Comparison of ENCODE assay signal across 1 cellular context in the genomic region with DNA sequence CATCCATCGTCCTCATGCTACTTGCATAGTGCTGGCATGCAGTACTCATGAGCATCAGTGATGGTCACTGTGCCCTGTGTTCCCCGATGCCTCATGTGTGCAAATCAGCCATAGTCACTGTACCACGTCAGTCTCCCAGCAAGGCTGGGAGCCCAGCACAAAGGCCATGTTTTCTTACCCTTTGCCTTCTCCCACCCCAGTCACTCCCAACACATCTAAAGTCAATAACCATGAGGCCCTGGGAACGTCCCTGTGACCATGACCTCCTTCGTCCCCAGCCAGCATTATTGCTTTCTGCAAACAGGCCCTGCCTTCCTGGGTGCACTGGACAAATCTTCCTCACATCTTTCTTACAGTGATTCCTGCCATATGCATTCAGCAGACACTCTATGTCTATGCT.
TF ChIP-seq lines count a peak whose summit lies in the region.

No MANE protein-coding gene starts in this region.

TF ChIP-seq in HepG2, 621 proteins besides CTCF, POLR2A, EP300 and RAD21 (continued from another document and continues in another):
- TF ChIP-seq SMAD9 (CRISPR knock-in tag; IDR thresholded peaks at IDR 0.05): no peak
- TF ChIP-seq GTF3A (CRISPR knock-in tag; conservative IDR thresholded peaks at IDR 0.05): no peak
- TF ChIP-seq, protein P1, sequence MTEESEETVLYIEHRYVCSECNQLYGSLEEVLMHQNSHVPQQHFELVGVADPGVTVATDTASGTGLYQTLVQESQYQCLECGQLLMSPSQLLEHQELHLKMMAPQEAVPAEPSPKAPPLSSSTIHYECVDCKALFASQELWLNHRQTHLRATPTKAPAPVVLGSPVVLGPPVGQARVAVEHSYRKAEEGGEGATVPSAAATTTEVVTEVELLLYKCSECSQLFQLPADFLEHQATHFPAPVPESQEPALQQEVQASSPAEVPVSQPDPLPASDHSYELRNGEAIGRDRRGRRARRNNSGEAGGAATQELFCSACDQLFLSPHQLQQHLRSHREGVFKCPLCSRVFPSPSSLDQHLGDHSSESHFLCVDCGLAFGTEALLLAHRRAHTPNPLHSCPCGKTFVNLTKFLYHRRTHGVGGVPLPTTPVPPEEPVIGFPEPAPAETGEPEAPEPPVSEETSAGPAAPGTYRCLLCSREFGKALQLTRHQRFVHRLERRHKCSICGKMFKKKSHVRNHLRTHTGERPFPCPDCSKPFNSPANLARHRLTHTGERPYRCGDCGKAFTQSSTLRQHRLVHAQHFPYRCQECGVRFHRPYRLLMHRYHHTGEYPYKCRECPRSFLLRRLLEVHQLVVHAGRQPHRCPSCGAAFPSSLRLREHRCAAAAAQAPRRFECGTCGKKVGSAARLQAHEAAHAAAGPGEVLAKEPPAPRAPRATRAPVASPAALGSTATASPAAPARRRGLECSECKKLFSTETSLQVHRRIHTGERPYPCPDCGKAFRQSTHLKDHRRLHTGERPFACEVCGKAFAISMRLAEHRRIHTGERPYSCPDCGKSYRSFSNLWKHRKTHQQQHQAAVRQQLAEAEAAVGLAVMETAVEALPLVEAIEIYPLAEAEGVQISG (CRISPR knock-in tag; IDR thresholded peaks at IDR 0.05): peak; percentile 61
- TF ChIP-seq PITX1 (CRISPR knock-in tag; IDR thresholded peaks at IDR 0.05): 0 out of 2 replicates have a peak, but pooled peaks have one; percentile 21
- no peak for TF ChIP-seq HIVEP1 (CRISPR knock-in tag; IDR thresholded peaks at IDR 0.05)
- TF ChIP-seq THYN1 (CRISPR knock-in tag; IDR thresholded peaks at IDR 0.05; ENCODE audit: borderline replicate concordance, low read depth): no peak
- no peak for TF ChIP-seq NONO (IDR thresholded peaks at IDR 0.05)
- TF ChIP-seq NONO (CRISPR knock-in tag; conservative IDR thresholded peaks at IDR 0.05): peak; percentile 49; the same call in 1 of the 2 replicates
- TF ChIP-seq, protein P2, sequence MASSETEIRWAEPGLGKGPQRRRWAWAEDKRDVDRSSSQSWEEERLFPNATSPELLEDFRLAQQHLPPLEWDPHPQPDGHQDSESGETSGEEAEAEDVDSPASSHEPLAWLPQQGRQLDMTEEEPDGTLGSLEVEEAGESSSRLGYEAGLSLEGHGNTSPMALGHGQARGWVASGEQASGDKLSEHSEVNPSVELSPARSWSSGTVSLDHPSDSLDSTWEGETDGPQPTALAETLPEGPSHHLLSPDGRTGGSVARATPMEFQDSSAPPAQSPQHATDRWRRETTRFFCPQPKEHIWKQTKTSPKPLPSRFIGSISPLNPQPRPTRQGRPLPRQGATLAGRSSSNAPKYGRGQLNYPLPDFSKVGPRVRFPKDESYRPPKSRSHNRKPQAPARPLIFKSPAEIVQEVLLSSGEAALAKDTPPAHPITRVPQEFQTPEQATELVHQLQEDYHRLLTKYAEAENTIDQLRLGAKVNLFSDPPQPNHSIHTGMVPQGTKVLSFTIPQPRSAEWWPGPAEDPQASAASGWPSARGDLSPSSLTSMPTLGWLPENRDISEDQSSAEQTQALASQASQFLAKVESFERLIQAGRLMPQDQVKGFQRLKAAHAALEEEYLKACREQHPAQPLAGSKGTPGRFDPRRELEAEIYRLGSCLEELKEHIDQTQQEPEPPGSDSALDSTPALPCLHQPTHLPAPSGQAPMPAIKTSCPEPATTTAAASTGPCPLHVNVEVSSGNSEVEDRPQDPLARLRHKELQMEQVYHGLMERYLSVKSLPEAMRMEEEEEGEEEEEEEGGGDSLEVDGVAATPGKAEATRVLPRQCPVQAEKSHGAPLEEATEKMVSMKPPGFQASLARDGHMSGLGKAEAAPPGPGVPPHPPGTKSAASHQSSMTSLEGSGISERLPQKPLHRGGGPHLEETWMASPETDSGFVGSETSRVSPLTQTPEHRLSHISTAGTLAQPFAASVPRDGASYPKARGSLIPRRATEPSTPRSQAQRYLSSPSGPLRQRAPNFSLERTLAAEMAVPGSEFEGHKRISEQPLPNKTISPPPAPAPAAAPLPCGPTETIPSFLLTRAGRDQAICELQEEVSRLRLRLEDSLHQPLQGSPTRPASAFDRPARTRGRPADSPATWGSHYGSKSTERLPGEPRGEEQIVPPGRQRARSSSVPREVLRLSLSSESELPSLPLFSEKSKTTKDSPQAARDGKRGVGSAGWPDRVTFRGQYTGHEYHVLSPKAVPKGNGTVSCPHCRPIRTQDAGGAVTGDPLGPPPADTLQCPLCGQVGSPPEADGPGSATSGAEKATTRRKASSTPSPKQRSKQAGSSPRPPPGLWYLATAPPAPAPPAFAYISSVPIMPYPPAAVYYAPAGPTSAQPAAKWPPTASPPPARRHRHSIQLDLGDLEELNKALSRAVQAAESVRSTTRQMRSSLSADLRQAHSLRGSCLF (CRISPR knock-in tag; IDR thresholded peaks at IDR 0.05; ENCODE audit: borderline replicate concordance): no peak
- no peak for TF ChIP-seq RFX5 (IDR thresholded peaks at IDR 0.05; ENCODE audit: low read depth, low read length)
- TF ChIP-seq, protein P3, sequence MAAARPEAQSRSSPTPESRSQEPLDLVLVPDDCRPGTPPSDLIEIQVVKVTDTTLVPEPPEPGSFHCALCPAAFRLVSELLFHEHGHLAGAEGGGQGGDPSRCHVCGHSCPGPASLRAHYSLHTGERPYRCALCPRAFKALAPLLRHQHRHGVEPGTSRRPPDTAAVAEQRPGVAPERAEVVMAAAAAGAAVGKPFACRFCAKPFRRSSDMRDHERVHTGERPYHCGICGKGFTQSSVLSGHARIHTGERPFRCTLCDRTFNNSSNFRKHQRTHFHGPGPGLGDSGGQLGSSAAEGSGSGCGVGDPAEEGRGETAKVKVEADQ (CRISPR knock-in tag; IDR thresholded peaks at IDR 0.05; ENCODE audit: borderline replicate concordance): no peak
- TF ChIP-seq, protein P4, sequence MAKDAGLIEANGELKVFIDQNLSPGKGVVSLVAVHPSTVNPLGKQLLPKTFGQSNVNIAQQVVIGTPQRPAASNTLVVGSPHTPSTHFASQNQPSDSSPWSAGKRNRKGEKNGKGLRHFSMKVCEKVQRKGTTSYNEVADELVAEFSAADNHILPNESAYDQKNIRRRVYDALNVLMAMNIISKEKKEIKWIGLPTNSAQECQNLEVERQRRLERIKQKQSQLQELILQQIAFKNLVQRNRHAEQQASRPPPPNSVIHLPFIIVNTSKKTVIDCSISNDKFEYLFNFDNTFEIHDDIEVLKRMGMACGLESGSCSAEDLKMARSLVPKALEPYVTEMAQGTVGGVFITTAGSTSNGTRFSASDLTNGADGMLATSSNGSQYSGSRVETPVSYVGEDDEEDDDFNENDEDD (CRISPR knock-in tag; IDR thresholded peaks at IDR 0.05; ENCODE audit: borderline replicate concordance): no peak
- no peak for TF ChIP-seq ZNF777 (CRISPR knock-in tag; IDR thresholded peaks at IDR 0.05)
- peak; percentile 81; the same call in 1 of the 2 replicates for TF ChIP-seq FOXO1 (CRISPR knock-in tag; IDR thresholded peaks at IDR 0.05)
- peak; percentile 17 for TF ChIP-seq YY1 (IDR thresholded peaks at IDR 0.05; ENCODE audit: insufficient read depth, insufficient replicate concordance, low read depth, low read length)
- TF ChIP-seq ZNF329 (CRISPR knock-in tag; IDR thresholded peaks at IDR 0.05; ENCODE audit: low read depth): no peak
- 0 out of 2 replicates have a peak, but pooled peaks have one; percentile 62 for TF ChIP-seq FOXJ3 (CRISPR knock-in tag; IDR thresholded peaks at IDR 0.05; ENCODE audit: borderline replicate concordance)
- TF ChIP-seq, protein P5, sequence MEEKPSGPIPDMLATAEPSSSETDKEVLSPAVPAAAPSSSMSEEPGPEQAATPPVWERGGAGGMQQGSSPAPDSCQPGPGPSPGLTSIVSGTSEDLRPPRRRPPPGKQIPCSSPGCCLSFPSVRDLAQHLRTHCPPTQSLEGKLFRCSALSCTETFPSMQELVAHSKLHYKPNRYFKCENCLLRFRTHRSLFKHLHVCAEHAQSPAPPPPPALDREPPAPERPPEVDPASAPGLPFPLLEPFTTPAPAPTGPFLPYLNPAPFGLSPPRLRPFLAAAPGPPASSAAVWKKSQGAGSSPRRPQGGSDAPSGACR (CRISPR knock-in tag; IDR thresholded peaks at IDR 0.05): no peak
- peak; percentile 87 for TF ChIP-seq NR2F2 (IDR thresholded peaks at IDR 0.05; ENCODE audit: borderline replicate concordance, low read depth)
- TF ChIP-seq PAWR (CRISPR knock-in tag; IDR thresholded peaks at IDR 0.05; ENCODE audit: borderline replicate concordance): no peak
- no peak for TF ChIP-seq ZNF251 (CRISPR knock-in tag; IDR thresholded peaks at IDR 0.05)
- TF ChIP-seq, protein P6, sequence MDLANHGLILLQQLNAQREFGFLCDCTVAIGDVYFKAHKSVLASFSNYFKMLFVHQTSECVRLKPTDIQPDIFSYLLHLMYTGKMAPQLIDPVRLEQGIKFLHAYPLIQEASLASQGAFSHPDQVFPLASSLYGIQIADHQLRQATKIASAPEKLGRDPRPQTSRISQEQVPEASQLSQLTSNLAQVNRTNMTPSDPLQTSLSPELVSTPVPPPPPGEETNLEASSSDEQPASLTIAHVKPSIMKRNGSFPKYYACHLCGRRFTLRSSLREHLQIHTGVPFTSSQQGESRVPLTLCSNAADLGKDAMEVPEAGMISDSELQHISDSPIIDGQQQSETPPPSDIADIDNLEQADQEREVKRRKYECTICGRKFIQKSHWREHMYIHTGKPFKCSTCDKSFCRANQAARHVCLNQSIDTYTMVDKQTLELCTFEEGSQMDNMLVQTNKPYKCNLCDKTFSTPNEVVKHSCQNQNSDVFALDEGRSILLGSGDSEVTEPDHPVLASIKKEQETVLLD (CRISPR knock-in tag; IDR thresholded peaks at IDR 0.05; ENCODE audit: low read depth): no peak
- TF ChIP-seq ZKSCAN1 (IDR thresholded peaks at IDR 0.05; ENCODE audit: low read length): no peak
- TF ChIP-seq ZNF337 (CRISPR knock-in tag; IDR thresholded peaks at IDR 0.05; ENCODE audit: borderline replicate concordance, low read depth): no peak
- TF ChIP-seq DNMT1 (CRISPR knock-in tag; IDR thresholded peaks at IDR 0.05): no peak
- TF ChIP-seq TCF7 (IDR thresholded peaks at IDR 0.05; ENCODE audit: low read depth): no peak
- TF ChIP-seq ZNF282 (IDR thresholded peaks at IDR 0.05; ENCODE audit: partially characterized antibody): no peak
- TF ChIP-seq PHB2 (IDR thresholded peaks at IDR 0.05; ENCODE audit: partially characterized antibody): no peak
- 0 out of 2 replicates have a peak, but pooled peaks have one; percentile 50 for TF ChIP-seq MEIS1 (CRISPR knock-in tag; IDR thresholded peaks at IDR 0.05; ENCODE audit: borderline replicate concordance)
- TF ChIP-seq, protein P7, sequence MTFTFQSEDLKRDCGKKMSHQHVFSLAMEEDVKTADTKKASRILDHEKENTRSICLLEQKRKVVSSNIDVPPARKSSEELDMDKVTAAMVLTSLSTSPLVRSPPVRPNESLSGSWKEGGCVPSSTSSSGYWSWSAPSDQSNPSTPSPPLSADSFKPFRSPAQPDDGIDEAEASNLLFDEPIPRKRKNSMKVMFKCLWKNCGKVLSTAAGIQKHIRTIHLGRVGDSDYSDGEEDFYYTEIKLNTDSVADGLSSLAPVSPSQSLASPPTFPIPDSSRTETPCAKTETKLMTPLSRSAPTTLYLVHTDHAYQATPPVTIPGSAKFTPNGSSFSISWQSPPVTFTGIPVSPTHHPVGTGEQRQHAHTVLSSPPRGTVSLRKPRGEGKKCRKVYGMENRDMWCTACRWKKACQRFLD (CRISPR knock-in tag; IDR thresholded peaks at IDR 0.05; ENCODE audit: borderline replicate concordance): no peak
- TF ChIP-seq ZNF672 (CRISPR knock-in tag; IDR thresholded peaks at IDR 0.05): no peak
- TF ChIP-seq ZNF33B (CRISPR knock-in tag; IDR thresholded peaks at IDR 0.05): no peak
- no peak for TF ChIP-seq RARG (CRISPR knock-in tag; IDR thresholded peaks at IDR 0.05; ENCODE audit: low read depth)
- TF ChIP-seq NR2C2 (CRISPR knock-in tag; IDR thresholded peaks at IDR 0.05; ENCODE audit: borderline replicate concordance): peak; percentile 82
- TF ChIP-seq FLYWCH1 (CRISPR knock-in tag; IDR thresholded peaks at IDR 0.05): no peak
- TF ChIP-seq ZNF678 (CRISPR knock-in tag; IDR thresholded peaks at IDR 0.05): no peak
- TF ChIP-seq, protein P8, sequence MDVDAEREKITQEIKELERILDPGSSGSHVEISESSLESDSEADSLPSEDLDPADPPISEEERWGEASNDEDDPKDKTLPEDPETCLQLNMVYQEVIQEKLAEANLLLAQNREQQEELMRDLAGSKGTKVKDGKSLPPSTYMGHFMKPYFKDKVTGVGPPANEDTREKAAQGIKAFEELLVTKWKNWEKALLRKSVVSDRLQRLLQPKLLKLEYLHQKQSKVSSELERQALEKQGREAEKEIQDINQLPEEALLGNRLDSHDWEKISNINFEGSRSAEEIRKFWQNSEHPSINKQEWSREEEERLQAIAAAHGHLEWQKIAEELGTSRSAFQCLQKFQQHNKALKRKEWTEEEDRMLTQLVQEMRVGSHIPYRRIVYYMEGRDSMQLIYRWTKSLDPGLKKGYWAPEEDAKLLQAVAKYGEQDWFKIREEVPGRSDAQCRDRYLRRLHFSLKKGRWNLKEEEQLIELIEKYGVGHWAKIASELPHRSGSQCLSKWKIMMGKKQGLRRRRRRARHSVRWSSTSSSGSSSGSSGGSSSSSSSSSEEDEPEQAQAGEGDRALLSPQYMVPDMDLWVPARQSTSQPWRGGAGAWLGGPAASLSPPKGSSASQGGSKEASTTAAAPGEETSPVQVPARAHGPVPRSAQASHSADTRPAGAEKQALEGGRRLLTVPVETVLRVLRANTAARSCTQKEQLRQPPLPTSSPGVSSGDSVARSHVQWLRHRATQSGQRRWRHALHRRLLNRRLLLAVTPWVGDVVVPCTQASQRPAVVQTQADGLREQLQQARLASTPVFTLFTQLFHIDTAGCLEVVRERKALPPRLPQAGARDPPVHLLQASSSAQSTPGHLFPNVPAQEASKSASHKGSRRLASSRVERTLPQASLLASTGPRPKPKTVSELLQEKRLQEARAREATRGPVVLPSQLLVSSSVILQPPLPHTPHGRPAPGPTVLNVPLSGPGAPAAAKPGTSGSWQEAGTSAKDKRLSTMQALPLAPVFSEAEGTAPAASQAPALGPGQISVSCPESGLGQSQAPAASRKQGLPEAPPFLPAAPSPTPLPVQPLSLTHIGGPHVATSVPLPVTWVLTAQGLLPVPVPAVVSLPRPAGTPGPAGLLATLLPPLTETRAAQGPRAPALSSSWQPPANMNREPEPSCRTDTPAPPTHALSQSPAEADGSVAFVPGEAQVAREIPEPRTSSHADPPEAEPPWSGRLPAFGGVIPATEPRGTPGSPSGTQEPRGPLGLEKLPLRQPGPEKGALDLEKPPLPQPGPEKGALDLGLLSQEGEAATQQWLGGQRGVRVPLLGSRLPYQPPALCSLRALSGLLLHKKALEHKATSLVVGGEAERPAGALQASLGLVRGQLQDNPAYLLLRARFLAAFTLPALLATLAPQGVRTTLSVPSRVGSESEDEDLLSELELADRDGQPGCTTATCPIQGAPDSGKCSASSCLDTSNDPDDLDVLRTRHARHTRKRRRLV (CRISPR knock-in tag; IDR thresholded peaks at IDR 0.05): no peak
- no peak for TF ChIP-seq PHF8 (CRISPR knock-in tag; IDR thresholded peaks at IDR 0.05)
- peak; percentile 52; the same call in 1 of the 2 replicates for TF ChIP-seq NCOR1 (IDR thresholded peaks at IDR 0.05; ENCODE audit: borderline replicate concordance, low read length)
- peak; percentile 83 for TF ChIP-seq TBL1XR1 (IDR thresholded peaks at IDR 0.05; ENCODE audit: borderline replicate concordance, low read length, partially characterized antibody)
- no peak for TF ChIP-seq ZBTB7B (CRISPR knock-in tag; IDR thresholded peaks at IDR 0.05)
- TF ChIP-seq, protein P9, sequence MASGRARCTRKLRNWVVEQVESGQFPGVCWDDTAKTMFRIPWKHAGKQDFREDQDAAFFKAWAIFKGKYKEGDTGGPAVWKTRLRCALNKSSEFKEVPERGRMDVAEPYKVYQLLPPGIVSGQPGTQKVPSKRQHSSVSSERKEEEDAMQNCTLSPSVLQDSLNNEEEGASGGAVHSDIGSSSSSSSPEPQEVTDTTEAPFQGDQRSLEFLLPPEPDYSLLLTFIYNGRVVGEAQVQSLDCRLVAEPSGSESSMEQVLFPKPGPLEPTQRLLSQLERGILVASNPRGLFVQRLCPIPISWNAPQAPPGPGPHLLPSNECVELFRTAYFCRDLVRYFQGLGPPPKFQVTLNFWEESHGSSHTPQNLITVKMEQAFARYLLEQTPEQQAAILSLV (CRISPR knock-in tag; IDR thresholded peaks at IDR 0.05; ENCODE audit: borderline replicate concordance): peak; percentile 29; the same call in 1 of the 2 replicates
- TF ChIP-seq ZNF230 (CRISPR knock-in tag; IDR thresholded peaks at IDR 0.05): no peak
